In genomic region chr12:127625372-127625771, GRCh38 we compare ENCODE assay signal across 33 cellular contexts.
"Had no signal": no experiment of that assay in that cellular context is flagged by ENCODE, and none has a peak within 500 bp of the region (broad histone marks: within the 10 kb centered on the region; RNA-seq: fewer than 3 reads in every experiment).

No MANE protein-coding gene starts in this region.

- H3K36me3 Mint-ChIP-seq: activated naive CD4-positive, alpha-beta T cell treated with anti-CD3 and anti-CD28 coated beads, Interleukin-2, amount 10 ng/mL, durations not matched to agents 7 days and 5 days; activated naive CD4-positive, alpha-beta T cell treated with anti-CD3 and anti-CD28 coated beads, Interleukin-2, amount 50 U/mL, for 72 hours; activated naive CD8-positive, alpha-beta T cell treated with anti-CD3 and anti-CD28 coated beads, Interleukin-2, amount 10 ng/mL, durations not matched to agents 7 days and 5 days; brain had no signal

- H3K9me3 ChIP-seq: ascending aorta, breast epithelium, colonic mucosa, esophagus squamous epithelium, gastroesophageal sphincter, heart left ventricle had no signal

- H3K36me3 ChIP-seq: ascending aorta, breast epithelium, cardiac muscle cell, colonic mucosa, esophagus squamous epithelium, gastroesophageal sphincter, heart left ventricle, WERI-Rb-1 had no signal

- H3K27ac ChIP-seq: ascending aorta, breast epithelium, cardiac muscle cell, colonic mucosa, epithelial cell of prostate, esophagus squamous epithelium, gastroesophageal sphincter, heart left ventricle, WERI-Rb-1 had no signal

- ATAC-seq: activated naive CD4-positive, alpha-beta T cell treated with anti-CD3 and anti-CD28 coated beads, Interleukin-2, amount 50 U/mL, for 72 hours; activated T-cell treated with anti-CD3 and anti-CD28 coated beads, Interleukin-2, amount 50 U/mL, for 72 hours; gastroesophageal sphincter; heart left ventricle; T-helper 17 cell had no signal

- H3K4me3 ChIP-seq: ascending aorta, breast epithelium, cardiac muscle cell, colonic mucosa, esophagus squamous epithelium, gastroesophageal sphincter, heart left ventricle had no signal

- H3K4me3 Mint-ChIP-seq: activated CD4-positive, alpha-beta memory T cell treated with anti-CD3 and anti-CD28 coated beads, Interleukin-2, amount 10 ng/mL, durations not matched to agents 7 days and 5 days; activated CD4-positive, alpha-beta T cell treated with anti-CD3 and anti-CD28 coated beads, Interleukin-2, amount 10 ng/mL, durations not matched to agents 7 days and 5 days; activated naive CD4-positive, alpha-beta T cell treated with anti-CD3 and anti-CD28 coated beads, Interleukin-2, amount 10 ng/mL, durations not matched to agents 7 days and 5 days; activated naive CD8-positive, alpha-beta T cell treated with anti-CD3 and anti-CD28 coated beads, Interleukin-2, amount 10 ng/mL, durations not matched to agents 7 days and 5 days; activated T-cell treated with anti-CD3 and anti-CD28 coated beads, Interleukin-2, amount 50 U/mL, for 24 hours; activated T-cell treated with anti-CD3 and anti-CD28 coated beads, Interleukin-2, amount 50 U/mL, for 72 hours; brain; T-helper 17 cell; T-helper 2 cell treated with Interferon-gamma antibody and Interleukin-4, amounts not matched to agents 5 μg/mL and 100 μg/mL, for 36 hours had no signal

- H3K4me1 ChIP-seq: breast epithelium, colonic mucosa, esophagus squamous epithelium, gastroesophageal sphincter, heart left ventricle had no signal

- H3K27ac Mint-ChIP-seq: activated CD4-positive, alpha-beta memory T cell treated with anti-CD3 and anti-CD28 coated beads, Interleukin-2, amount 10 ng/mL, durations not matched to agents 7 days and 5 days; activated CD4-positive, alpha-beta T cell treated with anti-CD3 and anti-CD28 coated beads, Interleukin-2, amount 10 ng/mL, durations not matched to agents 7 days and 5 days; activated naive CD4-positive, alpha-beta T cell treated with anti-CD3 and anti-CD28 coated beads, Interleukin-2, amount 10 ng/mL, durations not matched to agents 7 days and 5 days; activated naive CD4-positive, alpha-beta T cell treated with anti-CD3 and anti-CD28 coated beads, Interleukin-2, amount 50 U/mL, for 72 hours; activated naive CD8-positive, alpha-beta T cell treated with anti-CD3 and anti-CD28 coated beads, Interleukin-2, amount 10 ng/mL, durations not matched to agents 7 days and 5 days; activated T-cell treated with anti-CD3 and anti-CD28 coated beads, Interleukin-2, amount 50 U/mL, for 24 hours; activated T-cell treated with anti-CD3 and anti-CD28 coated beads, Interleukin-2, amount 50 U/mL, for 72 hours; brain; T-helper 17 cell; T-helper 2 cell treated with Interferon-gamma antibody and Interleukin-4, amounts not matched to agents 5 μg/mL and 100 μg/mL, for 36 hours had no signal

- DNase-seq: activated CD4-positive, alpha-beta memory T cell treated with anti-CD3 and anti-CD28 coated beads, Interleukin-2, amount 10 ng/mL, durations not matched to agents 7 days and 5 days; activated CD4-positive, alpha-beta T cell treated with anti-CD3 and anti-CD28 coated beads for 4 hours; activated CD4-positive, alpha-beta T cell treated with anti-CD3 and anti-CD28 coated beads, Interleukin-2, amount 10 ng/mL, durations not matched to agents 7 days and 5 days; activated CD4-positive, alpha-beta T cell treated with anti-CD3 and anti-CD28 coated beads, Interleukin-2, amount 50 U/mL, for 4 hours; activated CD4-positive, CD25-positive, alpha-beta regulatory T cell; activated CD4-positive, CD25-positive, alpha-beta regulatory T cell treated with anti-CD3 and anti-CD28 coated beads, Interleukin-2, amount 50 U/mL, for 72 hours; activated CD8-positive, alpha-beta memory T cell treated with anti-CD3 and anti-CD28 coated beads, Interleukin-2, amount 50 U/mL, for 48 hours; activated gamma-delta T cell; activated naive CD4-positive, alpha-beta T cell; activated naive CD4-positive, alpha-beta T cell treated with anti-CD3 and anti-CD28 coated beads, Interleukin-2, amount 10 ng/mL, durations not matched to agents 7 days and 5 days; activated naive CD8-positive, alpha-beta T cell treated with anti-CD3 and anti-CD28 coated beads, Interleukin-2, amount 10 ng/mL, durations not matched to agents 7 days and 5 days; activated T-cell treated with anti-CD3 and anti-CD28 coated beads for 4 hours; activated T-cell treated with anti-CD3 and anti-CD28 coated beads, Interleukin-2, amount 50 U/mL, for 24 hours; activated T-cell treated with anti-CD3 and anti-CD28 coated beads, Interleukin-2, amount 50 U/mL, for 72 hours; central memory CD4-positive, alpha-beta T cell; cerebellar nuclear complex; colonic mucosa; effector CD8-positive, alpha-beta T cell; esophagus squamous epithelium; foreskin melanocyte; heart left ventricle; T-helper 1 cell; T-helper 17 cell; T1000; WERI-Rb-1 had no signal

- H3K27me3 ChIP-seq: ascending aorta, breast epithelium, cardiac muscle cell, colonic mucosa, esophagus squamous epithelium, gastroesophageal sphincter had no signal

- H3K4me1 Mint-ChIP-seq: activated CD4-positive, alpha-beta memory T cell treated with anti-CD3 and anti-CD28 coated beads, Interleukin-2, amount 10 ng/mL, durations not matched to agents 7 days and 5 days; activated CD4-positive, alpha-beta T cell treated with anti-CD3 and anti-CD28 coated beads, Interleukin-2, amount 10 ng/mL, durations not matched to agents 7 days and 5 days; activated naive CD4-positive, alpha-beta T cell treated with anti-CD3 and anti-CD28 coated beads, Interleukin-2, amount 10 ng/mL, durations not matched to agents 7 days and 5 days; activated naive CD8-positive, alpha-beta T cell treated with anti-CD3 and anti-CD28 coated beads, Interleukin-2, amount 10 ng/mL, durations not matched to agents 7 days and 5 days; T-helper 17 cell had no signal

- H3K27me3 Mint-ChIP-seq: activated CD4-positive, alpha-beta memory T cell treated with anti-CD3 and anti-CD28 coated beads, Interleukin-2, amount 10 ng/mL, durations not matched to agents 7 days and 5 days; activated CD4-positive, alpha-beta T cell treated with anti-CD3 and anti-CD28 coated beads, Interleukin-2, amount 10 ng/mL, durations not matched to agents 7 days and 5 days; activated naive CD8-positive, alpha-beta T cell treated with anti-CD3 and anti-CD28 coated beads, Interleukin-2, amount 10 ng/mL, durations not matched to agents 7 days and 5 days; activated T-cell treated with anti-CD3 and anti-CD28 coated beads, Interleukin-2, amount 50 U/mL, for 24 hours had no signal
